Comparison of ENCODE assay signal across 8 cellular contexts in genomic region chr10:119199231-119199992, GRCh38. TPM values are rescaled to one million over a fixed set of nuclear protein-coding genes. Genes with fewer than 3 reads are reported as not detected.
DNase-seq lines count a peak whose midpoint lies in the region; ATAC-seq and TF ChIP-seq lines count a peak whose summit lies in the region.

No MANE protein-coding gene starts in this region.

- peak; percentile 88 for TF ChIP-seq CTCF in fibroblast of villous mesenchyme (IDR thresholded peaks at IDR 0.05; ENCODE audit: insufficient read depth, low read depth, low read length)
- TF ChIP-seq CTCF in neural progenitor cell (IDR thresholded peaks at IDR 0.05) = peak; percentile 80

- no peak overlapping the region for H3K27ac ChIP-seq in neural progenitor cell

- peak; percentile 2 to 62 (median 31) for DNase-seq in NCI-H1417 (lab: John Stamatoyannopoulos, UW)
- no peak for DNase-seq in NCI-H1417 treated with DMSO at 0.1 percent for 48 hours (lab: John Stamatoyannopoulos, UW)
- peak; percentile 68 for DNase-seq in NCI-H69 (lab: John Stamatoyannopoulos, UW)
- DNase-seq in activated T-cell treated with anti-CD3 and anti-CD28 coated beads, Interleukin-2, amount 50 U/mL, for 4 hours = peak; percentile 33
- peak; percentile 90 for DNase-seq in fibroblast of villous mesenchyme (ENCODE audit: low read depth)
- DNase-seq in neural progenitor cell (ENCODE audit: low spot score) = peak; percentile 88
- DNase-seq in mesenteric fat pad (ENCODE audit: low spot score) = no peak

- H3K27me3 Mint-ChIP-seq in activated T-cell treated with anti-CD3 and anti-CD28 coated beads, Interleukin-2, amount 50 U/mL, for 4 hours (ENCODE audit: low read depth) = no peaks in the 10 kb centered on the region
- H3K27me3 Mint-ChIP-seq in neural progenitor cell (ENCODE audit: insufficient read depth, low read depth) = peaks cover 11% of the 10 kb centered on the region

- no peaks in the 10 kb centered on the region for H3K9me3 Mint-ChIP-seq in activated T-cell treated with anti-CD3 and anti-CD28 coated beads, Interleukin-2, amount 50 U/mL, for 4 hours
- H3K9me3 Mint-ChIP-seq in neural progenitor cell = no peaks in the 10 kb centered on the region

- H3F3A ChIP-seq in neural progenitor cell (ENCODE audit: low read depth) = peaks cover 10% of the 10 kb centered on the region

- no peaks in the 10 kb centered on the region for H3K36me3 ChIP-seq in neural progenitor cell

- H3K36me3 Mint-ChIP-seq in activated T-cell treated with anti-CD3 and anti-CD28 coated beads, Interleukin-2, amount 50 U/mL, for 4 hours (ENCODE audit: insufficient read depth) = no peaks in the 10 kb centered on the region
- no peaks in the 10 kb centered on the region for H3K36me3 Mint-ChIP-seq in neural progenitor cell

- H3K9ac ChIP-seq in neural progenitor cell = no peak overlapping the region

- H3K4me3 Mint-ChIP-seq in activated T-cell treated with anti-CD3 and anti-CD28 coated beads, Interleukin-2, amount 50 U/mL, for 4 hours = no peak overlapping the region
- H3K4me3 Mint-ChIP-seq in neural progenitor cell = no peak overlapping the region

- H3K27ac Mint-ChIP-seq in neural progenitor cell = peak overlapping the region; percentile 44

- H3K4me2 ChIP-seq in neural progenitor cell = no peak overlapping the region

- peaks cover 10% of the 10 kb centered on the region for H3K4me1 ChIP-seq in neural progenitor cell

- H3K4me1 Mint-ChIP-seq in activated T-cell treated with anti-CD3 and anti-CD28 coated beads, Interleukin-2, amount 50 U/mL, for 4 hours (ENCODE audit: low read depth) = peaks cover 18% of the 10 kb centered on the region
- H3K4me1 Mint-ChIP-seq in neural progenitor cell = peaks cover 22% of the 10 kb centered on the region

- no peak overlapping the region for H2AFZ ChIP-seq in neural progenitor cell (replicated peaks)

- no peaks in the 10 kb centered on the region for H3K9me3 ChIP-seq in neural progenitor cell (ENCODE audit: low read depth)

- no peaks in the 10 kb centered on the region for H4K20me1 ChIP-seq in neural progenitor cell (ENCODE audit: low read depth)

- H3K4me3 ChIP-seq in fibroblast of villous mesenchyme (ENCODE audit: low read depth, low read length) = no peak overlapping the region
- H3K4me3 ChIP-seq in neural progenitor cell = no peak overlapping the region

- H3K27me3 ChIP-seq in neural progenitor cell = no peaks in the 10 kb centered on the region

- no peaks in the 10 kb centered on the region for H3K79me2 ChIP-seq in neural progenitor cell (ENCODE audit: low read depth)

- ATAC-seq in HG02610 (IDR thresholded peaks at IDR 0.05; ENCODE audit: unreplicated experiment) = peak; percentile 65
- peak; percentile 70 to 77 for ATAC-seq in activated T-cell treated with anti-CD3 and anti-CD28 coated beads, Interleukin-2, amount 50 U/mL, for 4 hours

RNA-seq across cellular contexts. Expression of gene GRK5, which starts 8.0 kb away (rescaled TPM):
- total RNA-seq in activated T-cell treated with anti-CD3 and anti-CD28 coated beads, Interleukin-2, amount 50 U/mL, for 4 hours = 10 to 100 TPM; 14.0 to 15.6 (median 15.3) TPM
- 15.5 and 16.0 TPM in 2 replicates for total RNA-seq in fibroblast of villous mesenchyme
- total RNA-seq in neural progenitor cell (ENCODE audit: low replicate concordance) = 4.3 and 6.2 TPM in 2 replicates
- total RNA-seq in mesenteric fat pad = 20.2 TPM

RNA-seq across cellular contexts. Expression of gene PRDX3, which starts 20.8 kb away (rescaled TPM):
- 100 to 1,000 TPM; 155 to 182 (median 167) TPM for total RNA-seq in activated T-cell treated with anti-CD3 and anti-CD28 coated beads, Interleukin-2, amount 50 U/mL, for 4 hours
- total RNA-seq in fibroblast of villous mesenchyme = 120 and 222 TPM in 2 replicates
- 338 and 405 TPM in 2 replicates for total RNA-seq in neural progenitor cell (ENCODE audit: low replicate concordance)
- 141 TPM for total RNA-seq in mesenteric fat pad

RNA-seq across cellular contexts. Expression of gene SFXN4, which starts 33.9 kb away (rescaled TPM):
- 10 to 100 TPM; 65.3 to 90.1 (median 72.8) TPM for total RNA-seq in activated T-cell treated with anti-CD3 and anti-CD28 coated beads, Interleukin-2, amount 50 U/mL, for 4 hours
- total RNA-seq in fibroblast of villous mesenchyme (11.3 and 13.0 TPM in 2 replicates), neural progenitor cell (ENCODE audit: low replicate concordance) (13.2 and 16.7 TPM in 2 replicates), mesenteric fat pad (18.5 TPM)

Comparison
In these comparisons a context has a peak if more than half of its experiments do, and no peak if none do; other contexts are left out.
1. DNase-seq: peak in NCI-H1417 (3 of 3), NCI-H69 (single experiment), activated T-cell treated with anti-CD3 and anti-CD28 coated beads, Interleukin-2, amount 50 U/mL, for 4 hours (single experiment), fibroblast of villous mesenchyme (single experiment) and neural progenitor cell (single experiment); none in NCI-H1417 treated with DMSO at 0.1 percent for 48 hours (single experiment) and mesenteric fat pad (single experiment).